12 cellular contexts compared by ENCODE assay signal in the genomic region with DNA sequence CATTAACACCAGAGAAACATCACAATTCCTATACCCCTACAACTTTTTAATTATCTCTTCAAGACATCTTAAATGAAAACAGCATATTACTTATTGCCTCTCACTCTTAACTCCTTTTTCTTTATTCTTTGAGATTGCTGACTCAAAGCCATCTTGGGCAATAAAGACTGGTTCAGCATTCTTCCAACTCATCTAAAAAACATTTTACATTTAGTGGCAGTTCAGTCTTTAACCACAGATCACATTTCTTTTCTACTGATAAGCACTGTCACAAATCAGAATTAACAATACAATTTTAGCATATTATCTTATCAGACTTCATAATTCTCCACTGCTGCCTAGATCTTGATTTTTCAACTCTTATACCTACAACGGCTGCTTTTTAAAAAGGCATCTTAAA. TPM values are rescaled to one million over a fixed set of nuclear protein-coding genes. Genes with fewer than 3 reads are reported as not detected.
DNase-seq lines count a peak whose midpoint lies in the region; ATAC-seq, FAIRE-seq and TF ChIP-seq lines count a peak whose summit lies in the region.
"Had no signal": no experiment of that assay in that cellular context is flagged by ENCODE, and none has a peak within 500 bp of the region (broad histone marks: within the 10 kb centered on the region; RNA-seq: fewer than 3 reads in every experiment).

No MANE protein-coding gene starts in this region.

- peak overlapping the region; percentile 12; the same call in 1 of the 2 replicates for H3K4me3 ChIP-seq in ACC112 (ENCODE audit: low read depth, low read length)
- no peak overlapping the region for H3K4me3 ChIP-seq in HEK293 (ENCODE audit: low read depth, low read length)
- H3K4me3 ChIP-seq: mucosa of descending colon, sigmoid colon had no signal

- peak overlapping the region; percentile 57 for H3K27ac Mint-ChIP-seq in activated T-helper 1 cell treated with anti-CD3 and anti-CD28 coated beads, Interleukin-12 subunit alpha, Interleukin-12 subunit beta, Interleukin-2, Interleukin-4 antibody, amounts not matched to agents 30 ng/mL and 10 ng/mL and 1 ng/mL, durations not matched to agents 14 hours and 24 hours and 36 hours

- ATAC-seq in GM18520 (IDR thresholded peaks at IDR 0.05; ENCODE audit: unreplicated experiment) = no peak
- ATAC-seq: mucosa of descending colon had no signal

- CTCF ChIA-PET in HEK293 (lab: Yijun Ruan, JAX) = no interaction called here

- intact Hi-C loops in activated T-helper 1 cell treated with anti-CD3 and anti-CD28 coated beads, Interleukin-12 subunit alpha, Interleukin-12 subunit beta, Interleukin-2, Interleukin-4 antibody, amounts not matched to agents 30 ng/mL and 10 ng/mL and 1 ng/mL, durations not matched to agents 14 hours and 24 hours and 36 hours (cut with micrococcal nuclease) = no loop called here

- H3K4me1 ChIP-seq in ACC112 (ENCODE audit: control insufficient read depth, insufficient read depth, low read length, unreplicated experiment) (peaks cover 24% of the 10 kb centered on the region), HEK293 (ENCODE audit: control insufficient read depth, insufficient read depth, low read length) (peaks cover 7% of the 10 kb centered on the region)

- H3K9me3 ChIP-seq in HEK293 (ENCODE audit: control insufficient read depth, insufficient read depth, low read depth, low read length) = no peaks in the 10 kb centered on the region
- H3K9me3 ChIP-seq: mucosa of descending colon, sigmoid colon had no signal

- no peaks in the 10 kb centered on the region for H3K27me3 ChIP-seq in ACC112 (ENCODE audit: insufficient read depth, low read length)
- H3K27me3 ChIP-seq: sigmoid colon had no signal

- peak; percentile 36 for FAIRE-seq in frontal cortex (lab: Jason Lieb, UNC)

- no peaks in the 10 kb centered on the region for H3K36me3 ChIP-seq in ACC112 (ENCODE audit: insufficient read depth, low read length)
- H3K36me3 ChIP-seq in HEK293 (ENCODE audit: control insufficient read depth in 2 of 2, insufficient read depth in 1 of 2, low read length in 2 of 2) = no peaks in the 10 kb centered on the region
- H3K36me3 ChIP-seq: sigmoid colon had no signal

- H3K4me1 Mint-ChIP-seq in activated T-helper 1 cell treated with anti-CD3 and anti-CD28 coated beads, Interleukin-12 subunit alpha, Interleukin-12 subunit beta, Interleukin-2, Interleukin-4 antibody, amounts not matched to agents 30 ng/mL and 10 ng/mL and 1 ng/mL, durations not matched to agents 14 hours and 24 hours and 36 hours (ENCODE audit: low read depth) = peaks cover 60% of the 10 kb centered on the region

- POLR2A ChIA-PET in HEK293 (lab: Yijun Ruan, JAX) = no interaction called here

- H3K36me3 Mint-ChIP-seq in activated T-helper 1 cell treated with anti-CD3 and anti-CD28 coated beads, Interleukin-12 subunit alpha, Interleukin-12 subunit beta, Interleukin-2, Interleukin-4 antibody, amounts not matched to agents 30 ng/mL and 10 ng/mL and 1 ng/mL, durations not matched to agents 14 hours and 24 hours and 36 hours (ENCODE audit: low read depth) = peaks cover 5% of the 10 kb centered on the region

- no peaks in the 10 kb centered on the region for H3K9me3 Mint-ChIP-seq in activated T-helper 1 cell treated with anti-CD3 and anti-CD28 coated beads, Interleukin-12 subunit alpha, Interleukin-12 subunit beta, Interleukin-2, Interleukin-4 antibody, amounts not matched to agents 30 ng/mL and 10 ng/mL and 1 ng/mL, durations not matched to agents 14 hours and 24 hours and 36 hours
- H3K9me3 Mint-ChIP-seq: brain had no signal

- peaks cover 39% of the 10 kb centered on the region for H3K79me2 ChIP-seq in ACC112 (ENCODE audit: control insufficient read depth, insufficient read depth, low read length, unreplicated experiment)

- H2AFZ ChIP-seq in ACC112 (ENCODE audit: low read length, unreplicated experiment) = no peak overlapping the region

- H3K4me3 Mint-ChIP-seq in activated T-helper 1 cell treated with anti-CD3 and anti-CD28 coated beads, Interleukin-12 subunit alpha, Interleukin-12 subunit beta, Interleukin-2, Interleukin-4 antibody, amounts not matched to agents 30 ng/mL and 10 ng/mL and 1 ng/mL, durations not matched to agents 14 hours and 24 hours and 36 hours = no peak overlapping the region
- H3K4me3 Mint-ChIP-seq: brain had no signal

- no peak for DNase-seq in activated T-helper 1 cell treated with anti-CD3 and anti-CD28 coated beads, Interleukin-12 subunit alpha, Interleukin-12 subunit beta, Interleukin-2, Interleukin-4 antibody, amounts not matched to agents 30 ng/mL and 10 ng/mL and 1 ng/mL, durations not matched to agents 14 hours and 24 hours and 36 hours (ENCODE audit: low spot score)
- DNase-seq in frontal cortex (ENCODE audit: low spot score in 2 of 2) = no peak
- DNase-seq in Ammon's horn (ENCODE audit: low spot score) = no peak
- no peak for DNase-seq in NCI-H1417 treated with DMSO at 0.1 percent for 48 hours (lab: John Stamatoyannopoulos, UW)
- DNase-seq in DMS153 treated with DMSO at 0.1 percent for 48 hours (lab: John Stamatoyannopoulos, UW; ENCODE audit: unreplicated experiment) = no peak
- DNase-seq: glutamatergic neuron, mucosa of descending colon, sigmoid colon had no signal

- H3K27me3 Mint-ChIP-seq in activated T-helper 1 cell treated with anti-CD3 and anti-CD28 coated beads, Interleukin-12 subunit alpha, Interleukin-12 subunit beta, Interleukin-2, Interleukin-4 antibody, amounts not matched to agents 30 ng/mL and 10 ng/mL and 1 ng/mL, durations not matched to agents 14 hours and 24 hours and 36 hours (ENCODE audit: insufficient read depth) = no peaks in the 10 kb centered on the region
- H3K27me3 Mint-ChIP-seq: brain had no signal

- TF ChIP-seq CTCF in HEK293 (tag by site-specific recombination; IDR thresholded peaks at IDR 0.05) = no peak

- H3K27ac ChIP-seq in ACC112 (ENCODE audit: low read depth, low read length) (peak overlapping the region; percentile 35), HEK293 (ENCODE audit: extremely low read depth, low read depth, low read length) (no peak overlapping the region)

TF ChIP-seq in HEK293, 187 proteins besides CTCF, POLR2A, EP300 and RAD21:
- 0 out of 2 replicates have a peak, but pooled peaks have one; percentile 24 for TF ChIP-seq PRDM1 (tag by site-specific recombination; IDR thresholded peaks at IDR 0.05)
- TF ChIP-seq ZNF169 (tag by site-specific recombination; IDR thresholded peaks at IDR 0.05) = no peak
- TF ChIP-seq, protein P1, sequence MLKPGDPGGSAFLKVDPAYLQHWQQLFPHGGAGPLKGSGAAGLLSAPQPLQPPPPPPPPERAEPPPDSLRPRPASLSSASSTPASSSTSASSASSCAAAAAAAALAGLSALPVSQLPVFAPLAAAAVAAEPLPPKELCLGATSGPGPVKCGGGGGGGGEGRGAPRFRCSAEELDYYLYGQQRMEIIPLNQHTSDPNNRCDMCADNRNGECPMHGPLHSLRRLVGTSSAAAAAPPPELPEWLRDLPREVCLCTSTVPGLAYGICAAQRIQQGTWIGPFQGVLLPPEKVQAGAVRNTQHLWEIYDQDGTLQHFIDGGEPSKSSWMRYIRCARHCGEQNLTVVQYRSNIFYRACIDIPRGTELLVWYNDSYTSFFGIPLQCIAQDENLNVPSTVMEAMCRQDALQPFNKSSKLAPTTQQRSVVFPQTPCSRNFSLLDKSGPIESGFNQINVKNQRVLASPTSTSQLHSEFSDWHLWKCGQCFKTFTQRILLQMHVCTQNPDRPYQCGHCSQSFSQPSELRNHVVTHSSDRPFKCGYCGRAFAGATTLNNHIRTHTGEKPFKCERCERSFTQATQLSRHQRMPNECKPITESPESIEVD (tag by site-specific recombination; IDR thresholded peaks at IDR 0.05) = peak; percentile 82
- TF ChIP-seq ZNF843 (tag by site-specific recombination; IDR thresholded peaks at IDR 0.05) = 0 out of 2 replicates have a peak, but pooled peaks have one; percentile 38
- no peak for TF ChIP-seq GLIS1 (tag by site-specific recombination; IDR thresholded peaks at IDR 0.05)
- TF ChIP-seq ZNF629 (tag by site-specific recombination; IDR thresholded peaks at IDR 0.05) = no peak

RNA-seq across cellular contexts. Expression of a gene that starts 34.0 kb away (rescaled TPM):
- total RNA-seq in activated T-helper 1 cell treated with anti-CD3 and anti-CD28 coated beads, Interleukin-12 subunit alpha, Interleukin-12 subunit beta, Interleukin-2, Interleukin-4 antibody, amounts not matched to agents 30 ng/mL and 10 ng/mL and 1 ng/mL, durations not matched to agents 14 hours and 24 hours and 36 hours = 49.9 and 54.2 TPM in 2 replicates
- 27.3 TPM for total RNA-seq in frontal cortex
